8 cellular contexts compared by ENCODE assay signal in the genomic region with DNA sequence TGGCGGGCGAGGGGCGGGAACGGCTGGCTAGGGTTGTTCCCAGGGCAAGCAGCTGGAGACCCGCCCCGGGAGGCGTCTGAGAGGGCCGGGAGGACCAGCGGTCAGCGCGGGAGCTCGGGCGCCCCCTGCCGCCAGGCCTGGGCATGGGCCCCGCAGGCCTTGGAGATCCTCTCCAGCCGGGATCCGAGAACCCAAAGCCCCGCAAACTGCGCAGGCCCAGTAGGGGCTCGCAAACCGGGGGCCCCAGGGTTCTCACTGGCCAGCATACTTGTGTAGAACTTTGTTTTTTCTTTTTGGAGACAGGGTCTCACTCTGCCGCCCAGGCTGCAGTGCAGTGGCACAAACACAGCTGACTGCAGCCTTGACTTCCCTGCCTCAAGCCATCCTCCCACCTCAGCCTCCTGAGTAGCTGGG. TPM values are rescaled to one million over a fixed set of nuclear protein-coding genes. Genes with fewer than 3 reads are reported as not detected.
DNase-seq lines count a peak whose midpoint lies in the region; ATAC-seq, FAIRE-seq and TF ChIP-seq lines count a peak whose summit lies in the region.

No MANE protein-coding gene starts in this region.

- peak; percentile 15 for FAIRE-seq in GM18507 (lab: Jason Lieb, UNC)

- no peak overlapping the region for H3K27ac Mint-ChIP-seq in natural killer cell treated with Interleukin-12 subunit alpha and Interleukin-12 subunit beta and Interleukin-15 and Interleukin-18, amount 100 ng/mL, for 72 hours

- H3K4me3 ChIP-seq in epithelial cell of proximal tubule (ENCODE audit: low read depth, low read length) = no peak overlapping the region

- H3K36me3 Mint-ChIP-seq in natural killer cell treated with Interleukin-12 subunit alpha and Interleukin-12 subunit beta and Interleukin-15 and Interleukin-18, amount 100 ng/mL, for 72 hours = no peaks in the 10 kb centered on the region

- DNase-seq in ACHN (peak; percentile 46), GM18507 (ENCODE audit: extremely low spot score, insufficient read length, low read depth) (peak; percentile 66), epithelial cell of proximal tubule (ENCODE audit: low read depth) (no peak), NCI-H526 treated with DMSO at 0.1 percent for 48 hours (lab: John Stamatoyannopoulos, UW) (no peak)
- no peak for DNase-seq in natural killer cell treated with Interleukin-12 subunit alpha and Interleukin-12 subunit beta and Interleukin-15 and Interleukin-18, amount 100 ng/mL, for 72 hours (ENCODE audit: low spot score)

- in situ Hi-C loops in ACHN (cut with HindIII; ENCODE audit: low pct_ligation_motif_present, low pct_unique_long_range_greater_than_20kb, low sequenced_read_pairs) = no loop called here

- peaks cover 14 to 25% of the 10 kb centered on the region in 2 donors for H3K27me3 Mint-ChIP-seq in natural killer cell treated with Interleukin-12 subunit alpha and Interleukin-12 subunit beta and Interleukin-15 and Interleukin-18, amount 100 ng/mL, for 72 hours

- H3K4me3 Mint-ChIP-seq in natural killer cell treated with Interleukin-12 subunit alpha and Interleukin-12 subunit beta and Interleukin-15 and Interleukin-18, amount 100 ng/mL, for 72 hours = no peak overlapping the region

- H3K4me1 Mint-ChIP-seq in natural killer cell treated with Interleukin-12 subunit alpha and Interleukin-12 subunit beta and Interleukin-15 and Interleukin-18, amount 100 ng/mL, for 72 hours (ENCODE audit: low read depth in 2 of 2) = no peaks in the 10 kb centered on the region

- ATAC-seq in SK-N-SH treated with all-trans-retinoic acid at 6 μM for 48 hours (peak; percentile 84), GM21381 (IDR thresholded peaks at IDR 0.05; ENCODE audit: unreplicated experiment) (no peak), GM21529 (IDR thresholded peaks at IDR 0.05; ENCODE audit: unreplicated experiment) (no peak)
- ATAC-seq in natural killer cell treated with Interleukin-12 subunit alpha and Interleukin-12 subunit beta and Interleukin-15 and Interleukin-18, amount 100 ng/mL, for 72 hours = peak; percentile 47 to 74

- TF ChIP-seq CTCF in epithelial cell of proximal tubule (conservative IDR thresholded peaks at IDR 0.05; ENCODE audit: low read depth, low read length) = peak; percentile 66

- no peaks in the 10 kb centered on the region for H3K9me3 Mint-ChIP-seq in natural killer cell treated with Interleukin-12 subunit alpha and Interleukin-12 subunit beta and Interleukin-15 and Interleukin-18, amount 100 ng/mL, for 72 hours

TF ChIP-seq in SK-N-SH treated with all-trans-retinoic acid at 6 μM for 48 hours, 23 proteins besides CTCF, POLR2A, EP300 and RAD21:
- TF ChIP-seq TCF4 (CRISPR knock-in tag; IDR thresholded peaks at IDR 0.05; ENCODE audit: borderline replicate concordance) (no peak), ZNF8 (CRISPR knock-in tag; IDR thresholded peaks at IDR 0.05) (no peak), GLIS3 (CRISPR knock-in tag; IDR thresholded peaks at IDR 0.05) (no peak)

RNA-seq across cellular contexts. Expression of gene ZNF423, which starts 20.8 kb away (rescaled TPM):
- 0.22 and 0.69 TPM in 2 replicates for total RNA-seq in epithelial cell of proximal tubule
- total RNA-seq in natural killer cell treated with Interleukin-12 subunit alpha and Interleukin-12 subunit beta and Interleukin-15 and Interleukin-18, amount 100 ng/mL, for 72 hours = not detected

Comparison
In these comparisons a context has a peak if more than half of its experiments do, and no peak if none do; other contexts are left out.
1. DNase-seq: peak in ACHN (single experiment) and GM18507 (single experiment); none in epithelial cell of proximal tubule (single experiment), natural killer cell treated with Interleukin-12 subunit alpha and Interleukin-12 subunit beta and Interleukin-15 and Interleukin-18, amount 100 ng/mL, for 72 hours (single experiment) and NCI-H526 treated with DMSO at 0.1 percent for 48 hours (single experiment).
2. ATAC-seq: peak in SK-N-SH treated with all-trans-retinoic acid at 6 μM for 48 hours (single experiment) and natural killer cell treated with Interleukin-12 subunit alpha and Interleukin-12 subunit beta and Interleukin-15 and Interleukin-18, amount 100 ng/mL, for 72 hours (2 of 2); none in GM21381 (single experiment) and GM21529 (single experiment).